ENCODE assay signal across 27 cellular contexts in genomic region chr7:12415072-12415471, GRCh38. TPM values are rescaled to one million over a fixed set of nuclear protein-coding genes. Genes with fewer than 3 reads are reported as not detected.
"Had no signal": no experiment of that assay in that cellular context is flagged by ENCODE, and none has a peak within 500 bp of the region (broad histone marks: within the 10 kb centered on the region; RNA-seq: fewer than 3 reads in every experiment).

No MANE protein-coding gene starts in this region.

- H3K4me2 ChIP-seq: hepatocyte had no signal

- H3K4me1 ChIP-seq: colonic mucosa, esophagus muscularis mucosa, esophagus squamous epithelium, foreskin keratinocyte, gastrocnemius medialis, gastroesophageal sphincter, heart left ventricle, heart right ventricle had no signal

- FAIRE-seq: endometrium, endothelial cell of umbilical vein, frontal cortex had no signal

- H3K27me3 ChIP-seq: colonic mucosa, dorsolateral prefrontal cortex, esophagus muscularis mucosa, esophagus squamous epithelium, foreskin keratinocyte, gastrocnemius medialis, gastroesophageal sphincter, heart left ventricle, heart right ventricle, hepatocyte had no signal

- H3K4me3 ChIP-seq: colonic mucosa, coronary artery, dorsolateral prefrontal cortex, esophagus muscularis mucosa, esophagus squamous epithelium, gastrocnemius medialis, gastroesophageal sphincter, heart left ventricle, heart right ventricle, hepatocyte had no signal

- H3K79me2 ChIP-seq: hepatocyte had no signal

- DNase-seq: colonic mucosa; cortex of kidney; dermis blood vessel endothelial cell; dorsolateral prefrontal cortex; effector CD4-positive, alpha-beta T cell; effector CD8-positive, alpha-beta T cell; effector memory CD4-positive, alpha-beta T cell; effector memory CD8-positive, alpha-beta T cell; endodermal cell; erythroblast; esophagus squamous epithelium; foreskin fibroblast; foreskin keratinocyte; gastrocnemius medialis; glutamatergic neuron; head of caudate nucleus; heart left ventricle; heart right ventricle had no signal

- ATAC-seq: effector memory CD8-positive, alpha-beta T cell; esophagus mucosa; foreskin keratinocyte; gastrocnemius medialis; gastroesophageal sphincter; heart left ventricle; heart right ventricle had no signal

- H2AFZ ChIP-seq: hepatocyte had no signal

- H3K9me3 ChIP-seq: colonic mucosa had no signal

- H3K27ac ChIP-seq: colonic mucosa, coronary artery, dorsolateral prefrontal cortex, epithelial cell of prostate, esophagus muscularis mucosa, esophagus squamous epithelium, foreskin keratinocyte, gastrocnemius medialis, gastroesophageal sphincter, heart left ventricle, heart right ventricle, hepatocyte had no signal

- H3K36me3 ChIP-seq: colonic mucosa, esophagus muscularis mucosa, esophagus squamous epithelium, gastrocnemius medialis, gastroesophageal sphincter, heart left ventricle, heart right ventricle had no signal

RNA-seq across cellular contexts. Expression of gene VWDE, which starts 11.4 kb away (rescaled TPM):
- total RNA-seq: dermis blood vessel endothelial cell, esophagus muscularis mucosa, gastrocnemius medialis had no signal
- polyA plus RNA-seq: heart left ventricle, heart right ventricle had no signal
